12 cellular contexts compared by ENCODE assay signal in the genomic region with DNA sequence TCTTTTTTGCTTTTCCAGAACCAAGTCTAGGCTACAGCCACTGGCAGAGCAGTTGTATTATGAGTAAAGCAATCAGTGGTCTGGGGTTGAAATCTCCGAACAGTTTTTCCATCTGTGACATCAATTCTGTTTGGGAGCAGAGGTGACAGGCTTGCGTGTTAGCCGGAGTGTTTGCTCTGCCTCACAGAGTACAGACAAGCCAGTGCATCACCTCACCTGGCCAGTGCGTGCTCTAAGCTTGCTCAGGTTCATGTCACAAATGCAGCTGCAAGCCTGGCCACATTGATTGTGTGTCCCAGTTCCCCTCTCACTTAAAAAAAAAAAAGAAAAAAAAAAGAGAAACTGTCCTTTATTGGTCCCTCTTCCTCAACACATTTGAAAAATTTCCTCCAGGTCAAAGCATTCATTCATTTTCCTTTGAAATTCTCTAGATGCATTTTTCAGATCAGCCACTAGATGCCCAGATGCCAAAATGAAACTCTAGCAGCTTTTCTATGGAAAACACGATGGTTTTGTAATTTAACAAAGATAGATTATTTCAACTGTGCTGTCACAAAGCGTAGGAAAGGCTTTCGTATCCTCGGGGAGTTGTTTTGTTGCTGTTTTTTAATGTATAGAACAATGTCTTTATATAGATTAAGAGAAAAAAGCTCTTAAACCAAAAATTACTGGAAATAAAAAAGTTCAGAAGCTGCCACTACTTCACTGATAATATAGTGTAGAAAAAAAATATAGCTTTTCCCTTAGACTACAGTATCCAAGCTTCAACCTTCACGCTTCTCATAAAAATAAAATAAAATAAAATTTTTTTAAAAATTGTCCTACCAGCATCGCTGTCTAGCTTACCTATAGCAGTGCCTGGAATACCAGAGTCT.
DNase-seq lines count a peak whose midpoint lies in the region; ATAC-seq and TF ChIP-seq lines count a peak whose summit lies in the region.
"Had no signal": no experiment of that assay in that cellular context is flagged by ENCODE, and none has a peak within 500 bp of the region (broad histone marks: within the 10 kb centered on the region; RNA-seq: fewer than 3 reads in every experiment).

No MANE protein-coding gene starts in this region.

- no peak for ATAC-seq in lower lobe of right lung
- no peak for ATAC-seq in HG03175 (IDR thresholded peaks at IDR 0.05; ENCODE audit: unreplicated experiment)
- ATAC-seq in GM21619 (IDR thresholded peaks at IDR 0.05; ENCODE audit: unreplicated experiment): no peak
- ATAC-seq: stimulated activated naive CD8-positive, alpha-beta T cell treated with anti-CD3 and anti-CD28 coated beads, Interleukin-15, Interleukin-2, amounts not matched to agents 100 U/mL and 50 U/mL, for 24 hours had no signal

- H3K36me3 ChIP-seq in brain microvascular endothelial cell (replicated peaks) (no peaks in the 10 kb centered on the region), lower lobe of right lung (no peaks in the 10 kb centered on the region)

- no peaks in the 10 kb centered on the region for H3K27me3 ChIP-seq in brain microvascular endothelial cell (replicated peaks)
- H3K27me3 ChIP-seq in lower lobe of right lung (ENCODE audit: low read depth): no peaks in the 10 kb centered on the region

- intact Hi-C loops in lower lobe of right lung (cut with DNase I): no loop called here

- H3K4me3 ChIP-seq in brain microvascular endothelial cell (ENCODE audit: low read depth, low read length): no peak overlapping the region
- H3K4me3 ChIP-seq in lower lobe of right lung: no peak overlapping the region

- in situ Hi-C loops in brain microvascular endothelial cell (cut with HindIII; ENCODE audit: low pct_ligation_motif_present, low sequenced_read_pairs): no loop called here

- H3K9me3 ChIP-seq in lower lobe of right lung: no peaks in the 10 kb centered on the region

- H3K27ac ChIP-seq in brain microvascular endothelial cell: no peak overlapping the region
- no peak overlapping the region for H3K27ac ChIP-seq in lower lobe of right lung

- DNase-seq in COLO829 (ENCODE audit: low spot score) (peak; percentile 41), LHCN-M2 (ENCODE audit: low read depth) (peak; percentile 26), brain microvascular endothelial cell (no peak), lower lobe of right lung (no peak), germinal center (ENCODE audit: low spot score) (no peak), RKO (ENCODE audit: low spot score) (no peak)
- DNase-seq: aorta; hippocampal formation; NCI-H2029; stimulated activated naive CD8-positive, alpha-beta T cell treated with anti-CD3 and anti-CD28 coated beads, Interleukin-15, Interleukin-2, amounts not matched to agents 100 U/mL and 50 U/mL, for 24 hours had no signal

- no peaks in the 10 kb centered on the region for H3K4me1 ChIP-seq in lower lobe of right lung

- TF ChIP-seq CTCF in brain microvascular endothelial cell (IDR thresholded peaks at IDR 0.05; ENCODE audit: low read depth, low read length, missing control alignments): peak; percentile 62
- TF ChIP-seq CTCF in lower lobe of right lung (IDR thresholded peaks at IDR 0.05): peak; percentile 19

Comparison
In these comparisons a context has a peak if more than half of its experiments do, and no peak if none do; other contexts are left out.
1. DNase-seq: peak in COLO829 (single experiment) and LHCN-M2 (single experiment); none in brain microvascular endothelial cell (single experiment), lower lobe of right lung (single experiment), germinal center (single experiment) and RKO (single experiment).